27 cellular contexts compared by ENCODE assay signal in genomic region chr3:128349963-128350599, GRCh38.
DNase-seq lines count a peak whose midpoint lies in the region; ATAC-seq and TF ChIP-seq lines count a peak whose summit lies in the region.
"Had no signal": no experiment of that assay in that cellular context is flagged by ENCODE, and none has a peak within 500 bp of the region (broad histone marks: within the 10 kb centered on the region; RNA-seq: fewer than 3 reads in every experiment).

No MANE protein-coding gene starts in this region.

- CTCF ChIA-PET in HEK293 (lab: Yijun Ruan, JAX), result interaction anchor here (0.9 kb wide), 1 partner anchor 27 kb away, joined by 4 read pairs; no protein-coding TSS in a partner anchor

- H3K4me3 ChIP-seq in HEK293 (ENCODE audit: low read depth, low read length) (no peak overlapping the region), lower lobe of right lung (no peak overlapping the region), spleen (no peak overlapping the region)
- H3K4me3 ChIP-seq: colonic mucosa, SK-N-MC, smooth muscle cell had no signal

- H3K27ac ChIP-seq in HEK293 (ENCODE audit: extremely low read depth, low read depth, low read length), result no peak overlapping the region
- no peak overlapping the region for H3K27ac ChIP-seq in lower lobe of right lung
- H3K27ac ChIP-seq in spleen, result no peak overlapping the region
- H3K27ac ChIP-seq: colonic mucosa, foreskin keratinocyte, neutrophil, SK-N-MC had no signal

- no peak for TF ChIP-seq POLR2A in spleen (IDR thresholded peaks at IDR 0.05)

- H3K4me1 ChIP-seq in HEK293 (ENCODE audit: control insufficient read depth, insufficient read depth, low read length) (peaks cover 3% of the 10 kb centered on the region; the same call in 1 of the 2 replicates), lower lobe of right lung (peaks cover 20% of the 10 kb centered on the region), spleen (peaks cover 0 to 23% (median 13%) of the 10 kb centered on the region in 6 donors)
- H3K4me1 ChIP-seq: colonic mucosa, foreskin keratinocyte had no signal

- TF ChIP-seq CTCF in HEK293 (tag by site-specific recombination; IDR thresholded peaks at IDR 0.05) (no peak), lower lobe of right lung (IDR thresholded peaks at IDR 0.05) (no peak), spleen (IDR thresholded peaks at IDR 0.05 in 8 of 11, conservative IDR thresholded peaks at IDR 0.05 in 3 of 11) (no peak)

- WGBS in spleen, 5 donors, result 89 to 99% (median 98%) methylated on average over 3 to 12 of the region's 12 CpGs

- peak; percentile 29 for DNase-seq in NCI-H774 (lab: John Stamatoyannopoulos, UW)
- peak; percentile 33 for DNase-seq in lower lobe of right lung
- DNase-seq in spleen, result peak; percentile 62
- no peak for DNase-seq in activated effector memory CD4-positive, alpha-beta T cell treated with anti-CD3 and anti-CD28 coated beads, Interleukin-2, amount 50 U/mL, for 16 hours
- DNase-seq in NCI-H187 treated with DMSO at 0.1 percent for 48 hours (lab: John Stamatoyannopoulos, UW), result no peak
- DNase-seq: activated CD4-positive, alpha-beta memory T cell treated with anti-CD3 and anti-CD28 coated beads, Interleukin-2, amount 10 ng/mL, durations not matched to agents 7 days and 5 days; activated CD4-positive, alpha-beta T cell treated with anti-CD3 and anti-CD28 coated beads for 1 hour; activated CD8-positive, alpha-beta memory T cell treated with anti-CD3 and anti-CD28 coated beads, Interleukin-2, amount 50 U/mL, for 48 hours; activated naive CD4-positive, alpha-beta T cell treated with anti-CD3 and anti-CD28 coated beads, Interleukin-2, amount 50 U/mL, for 16 hours; amniotic stem cell; Calu3; colonic mucosa; DMS79 treated with DMSO at 0.1 percent for 48 hours; endodermal cell; foreskin keratinocyte; KG1; left cardiac atrium; naive B cell; NCI-H1436 treated with DMSO at 0.1 percent for 48 hours; NCI-H526; stimulated activated CD4-positive, alpha-beta T cell treated with anti-CD3 and anti-CD28 coated beads, Interleukin-2, amount 100 ng/mL, for 24 hours had no signal

- H3K27me3 ChIP-seq in lower lobe of right lung (ENCODE audit: low read depth) (no peaks in the 10 kb centered on the region), spleen (replicated peaks in 1 of 7) (no peaks in the 10 kb centered on the region)
- H3K27me3 ChIP-seq: colonic mucosa, foreskin keratinocyte, neutrophil had no signal

- H3K9me3 ChIP-seq in HEK293 (ENCODE audit: control insufficient read depth, insufficient read depth, low read depth, low read length), result no peaks in the 10 kb centered on the region
- no peaks in the 10 kb centered on the region for H3K9me3 ChIP-seq in lower lobe of right lung
- no peaks in the 10 kb centered on the region for H3K9me3 ChIP-seq in spleen
- H3K9me3 ChIP-seq: colonic mucosa, neutrophil had no signal

- H3K36me3 ChIP-seq in HEK293 (ENCODE audit: control insufficient read depth in 2 of 2, insufficient read depth in 1 of 2, low read length in 2 of 2), result peaks cover 0 to 7% of the 10 kb centered on the region in 2 experiments; a peak in 1 of 3 replicates
- peaks cover 7% of the 10 kb centered on the region for H3K36me3 ChIP-seq in lower lobe of right lung
- peaks cover 0 to 45% (median 0%) of the 10 kb centered on the region in 6 donors for H3K36me3 ChIP-seq in spleen
- H3K36me3 ChIP-seq: colonic mucosa, neutrophil had no signal

- ATAC-seq in lower lobe of right lung (peak in 1 of 2 donors; percentile 7), HG02798 (IDR thresholded peaks at IDR 0.05; ENCODE audit: poor library complexity, unreplicated experiment) (no peak)
- ATAC-seq: esophagus mucosa, foreskin keratinocyte had no signal

- intact Hi-C loops in lower lobe of right lung (cut with DNase I) (no loop called here), spleen (cut with DNase I; ENCODE audit: low total_unique reads) (no loop called here)

- POLR2A ChIA-PET in HEK293 (lab: Yijun Ruan, JAX), result no interaction called here

TF ChIP-seq in HEK293, 187 proteins besides CTCF, POLR2A, EP300 and RAD21:
- no peak for TF ChIP-seq ZNF626 (tag by site-specific recombination; IDR thresholded peaks at IDR 0.05)
- no peak for TF ChIP-seq ZNF169 (tag by site-specific recombination; IDR thresholded peaks at IDR 0.05)
- peak; percentile 86 for TF ChIP-seq ZIC2 (tag by site-specific recombination; IDR thresholded peaks at IDR 0.05)

Comparison
In these comparisons a context has a peak if more than half of its experiments do, and no peak if none do; other contexts are left out.
1. DNase-seq: peak in NCI-H774 (single experiment), lower lobe of right lung (single experiment) and spleen (single experiment); none in activated effector memory CD4-positive, alpha-beta T cell treated with anti-CD3 and anti-CD28 coated beads, Interleukin-2, amount 50 U/mL, for 16 hours (single experiment) and NCI-H187 treated with DMSO at 0.1 percent for 48 hours (single experiment).